9 cellular contexts compared by ENCODE assay signal in genomic region chr1:179816196-179816960, GRCh38.
DNase-seq lines count a peak whose midpoint lies in the region; ATAC-seq and TF ChIP-seq lines count a peak whose summit lies in the region.
"Had no signal": no experiment of that assay in that cellular context is flagged by ENCODE, and none has a peak within 500 bp of the region (broad histone marks: within the 10 kb centered on the region; RNA-seq: fewer than 3 reads in every experiment).

No MANE protein-coding gene starts in this region.

- H3K9me3 ChIP-seq in CD4-positive, CD25-positive, alpha-beta regulatory T cell (ENCODE audit: control insufficient read depth in 2 of 2, low read length in 2 of 2) = no peaks in the 10 kb centered on the region
- H3K9me3 ChIP-seq in upper lobe of right lung = no peaks in the 10 kb centered on the region

- peaks cover 9% of the 10 kb centered on the region for H3K27me3 Mint-ChIP-seq in CD4-positive, CD25-positive, alpha-beta regulatory T cell

- no peak overlapping the region for H3K4me3 ChIP-seq in CD4-positive, CD25-positive, alpha-beta regulatory T cell (ENCODE audit: low read depth, low read length)
- no peak overlapping the region for H3K4me3 ChIP-seq in cardiac fibroblast (replicated peaks in 1 of 2; ENCODE audit: low read depth in 2 of 2, low read length in 2 of 2)
- H3K4me3 ChIP-seq in upper lobe of right lung = no peak overlapping the region

- H3K4me1 Mint-ChIP-seq in CD4-positive, CD25-positive, alpha-beta regulatory T cell = peaks cover 0 to 22% (median 7%) of the 10 kb centered on the region in 4 donors

- no peak for TF ChIP-seq CTCF in cardiac fibroblast (IDR thresholded peaks at IDR 0.05; ENCODE audit: low read depth, low read length)
- no peak for TF ChIP-seq CTCF in upper lobe of right lung (IDR thresholded peaks at IDR 0.05)

- H3K9me3 Mint-ChIP-seq in CD4-positive, CD25-positive, alpha-beta regulatory T cell = no peaks in the 10 kb centered on the region

- ATAC-seq in CD4-positive, CD25-positive, alpha-beta regulatory T cell (ENCODE audit: low read depth in 2 of 2) = no peak
- ATAC-seq in upper lobe of right lung = no peak

- no peaks in the 10 kb centered on the region for H3K27me3 ChIP-seq in CD4-positive, CD25-positive, alpha-beta regulatory T cell (ENCODE audit: control insufficient read depth, insufficient read depth, low read length)
- no peaks in the 10 kb centered on the region for H3K27me3 ChIP-seq in upper lobe of right lung

- no peaks in the 10 kb centered on the region for H3K36me3 Mint-ChIP-seq in CD4-positive, CD25-positive, alpha-beta regulatory T cell

- H3K27ac Mint-ChIP-seq in CD4-positive, CD25-positive, alpha-beta regulatory T cell = peak overlapping the region in 1 of 3 donors; percentile 51

- peaks cover 17% of the 10 kb centered on the region for H3K4me1 ChIP-seq in CD4-positive, CD25-positive, alpha-beta regulatory T cell (ENCODE audit: control insufficient read depth, insufficient read depth, low read length, poor library complexity, severe bottlenecking)
- peaks cover 20% of the 10 kb centered on the region for H3K4me1 ChIP-seq in upper lobe of right lung

- no peak overlapping the region for H3K27ac ChIP-seq in CD4-positive, CD25-positive, alpha-beta regulatory T cell (ENCODE audit: insufficient read depth, low read length, poor library complexity, severe bottlenecking)
- H3K27ac ChIP-seq in upper lobe of right lung = no peak overlapping the region

- peak overlapping the region; percentile 11 to 95 (median 88) for H3K4me3 Mint-ChIP-seq in CD4-positive, CD25-positive, alpha-beta regulatory T cell

- no peaks in the 10 kb centered on the region for H3K36me3 ChIP-seq in CD4-positive, CD25-positive, alpha-beta regulatory T cell (ENCODE audit: control insufficient read depth, insufficient read depth, low read length)
- H3K36me3 ChIP-seq in upper lobe of right lung = no peaks in the 10 kb centered on the region

- intact Hi-C loops in upper lobe of right lung (cut with DNase I) = no loop called here

- no peak for DNase-seq in CD4-positive, CD25-positive, alpha-beta regulatory T cell
- DNase-seq in Daoy (ENCODE audit: low read depth) = peak; percentile 53
- DNase-seq in cardiac fibroblast (ENCODE audit: low read depth in 2 of 2) = peak; percentile 21 to 53
- DNase-seq in lung microvascular endothelial cell (ENCODE audit: low read depth in 2 of 2) = peak; percentile 78 to 93
- DNase-seq in upper lobe of right lung = no peak
- DNase-seq in activated CD8-positive, alpha-beta memory T cell treated with anti-CD3 and anti-CD28 coated beads, Interleukin-2, amount 50 U/mL, for 48 hours = no peak
- DNase-seq in activated gamma-delta T cell treated with Interleukin-2 at 50 U/mL for 16 hours = no peak
- no peak for DNase-seq in SW480 (ENCODE audit: low spot score)
- DNase-seq: islet precursor cell had no signal

Comparison
In these comparisons a context has a peak if more than half of its experiments do, and no peak if none do; other contexts are left out.
1. DNase-seq: peak in Daoy (single experiment), cardiac fibroblast (2 of 2) and lung microvascular endothelial cell (2 of 2); none in CD4-positive, CD25-positive, alpha-beta regulatory T cell (0 of 3), upper lobe of right lung (single experiment), activated CD8-positive, alpha-beta memory T cell treated with anti-CD3 and anti-CD28 coated beads, Interleukin-2, amount 50 U/mL, for 48 hours (single experiment), activated gamma-delta T cell treated with Interleukin-2 at 50 U/mL for 16 hours (single experiment) and SW480 (single experiment).